ENCODE assay signal across 8 cellular contexts in genomic region chr10:5684318-5684970, GRCh38. TPM values are rescaled to one million over a fixed set of nuclear protein-coding genes. Genes with fewer than 3 reads are reported as not detected.
A peak's percentile ranks its signal among the peaks of the same experiment; 100 is the strongest.
DNase-seq lines count a peak whose midpoint lies in the region; ATAC-seq, FAIRE-seq and TF ChIP-seq lines count a peak whose summit lies in the region.

TASOR2 (plus strand) TSS chr10:5684838; CDS start chr10:5720643, 35,805 bp downstream.

- CTCF ChIA-PET in activated CD4-positive, alpha-beta T cell treated with anti-CD3 and anti-CD28 coated beads for 36 hours (lab: Charles Lee), result interaction anchor here (0.8 to 1.2 kb wide), 3 partner anchors 14 to 422 kb away, joined by 3 read pairs; partner anchors contain the start of gene GDI2

- peaks cover 9 to 10% of the 10 kb centered on the region in 2 donors for H3K4me1 ChIP-seq in kidney (ENCODE audit: control insufficient read depth in 1 of 2, insufficient read depth in 1 of 2, low read depth in 1 of 2, low read length in 2 of 2)

- H3K9me3 ChIP-seq in kidney (ENCODE audit: control insufficient read depth in 1 of 2, low read length in 2 of 2), result no peaks in the 10 kb centered on the region

- POLR2A ChIA-PET in activated CD4-positive, alpha-beta T cell treated with anti-CD3 and anti-CD28 coated beads for 36 hours (lab: Charles Lee), result interaction anchor here (0.7 to 1.3 kb wide), 4 partner anchors 8 to 206 kb away, joined by 3 to 5 read pairs (median 4); partner anchors contain the start of genes ANKRD16 and FBH1

- H3K36me3 Mint-ChIP-seq in activated CD4-positive, alpha-beta T cell treated with anti-CD3 and anti-CD28 coated beads for 36 hours (ENCODE audit: low read depth), result peaks cover 5% of the 10 kb centered on the region

- H3K4me3 Mint-ChIP-seq in activated CD4-positive, alpha-beta T cell treated with anti-CD3 and anti-CD28 coated beads for 36 hours, result peak within 1 kb of the TSS; percentile 96

- H3K27me3 Mint-ChIP-seq in activated CD4-positive, alpha-beta T cell treated with anti-CD3 and anti-CD28 coated beads for 36 hours, result no peaks in the 10 kb centered on the region

- intact Hi-C loops in activated CD4-positive, alpha-beta T cell treated with anti-CD3 and anti-CD28 coated beads for 36 hours (cut with DNase I, micrococcal nuclease), result loop anchor here (1.0 to 10.0 kb wide), 13 partner anchors 18 to 858 kb away; partner anchors contain the start of genes ASB13 (in 2 of the 2), GDI2 (in 2 of the 2), AKR1E2 (in 1 of the 2) and FBH1 (in 1 of the 2)
- intact Hi-C loops in kidney (cut with DNase I), result no loop called here

- peak; percentile 72 for TF ChIP-seq POLR2A in GM19193 (IDR thresholded peaks at IDR 0.05; ENCODE audit: extremely low read depth, insufficient read depth, insufficient read length)

- peaks cover 56% of the 10 kb centered on the region for H3K4me1 Mint-ChIP-seq in activated CD4-positive, alpha-beta T cell treated with anti-CD3 and anti-CD28 coated beads for 36 hours

- TF ChIP-seq CTCF in choroid plexus epithelial cell (conservative IDR thresholded peaks at IDR 0.05; ENCODE audit: low read depth, low read length) (no peak), kidney (IDR thresholded peaks at IDR 0.05; ENCODE audit: borderline replicate concordance, extremely low read depth, insufficient read depth) (no peak)

- DNase-seq in AML-193 (lab: John Stamatoyannopoulos, UW), result peak; percentile 96
- peak; percentile 78 to 89 for DNase-seq in NCI-H524 (lab: John Stamatoyannopoulos, UW)
- peak; percentile 98 for DNase-seq in activated CD4-positive, alpha-beta T cell treated with anti-CD3 and anti-CD28 coated beads for 36 hours
- peak; percentile 98 for DNase-seq in choroid plexus epithelial cell (ENCODE audit: low read depth)
- DNase-seq in kidney, result peak; percentile 99
- peak; percentile 99 for DNase-seq in stimulated activated CD4-positive, alpha-beta T cell treated with anti-CD3 and anti-CD28 coated beads, Interleukin-15, amount 100 ng/mL, for 24 hours

- peak; percentile 70 for ATAC-seq in HG03439 (IDR thresholded peaks at IDR 0.05; ENCODE audit: unreplicated experiment)
- ATAC-seq in activated CD4-positive, alpha-beta T cell treated with anti-CD3 and anti-CD28 coated beads for 36 hours, result peak; percentile 91

- peak within 1 kb of the TSS; percentile 92 for H3K27ac Mint-ChIP-seq in activated CD4-positive, alpha-beta T cell treated with anti-CD3 and anti-CD28 coated beads for 36 hours

- FAIRE-seq in kidney (lab: Jason Lieb, UNC), result peak; percentile 32

- no peaks in the 10 kb centered on the region for H3K36me3 ChIP-seq in kidney (ENCODE audit: control insufficient read depth in 1 of 2, insufficient read depth in 2 of 2, low read length in 2 of 2)

- peak within 1 kb of the TSS; percentile 11 to 20 for H3K9ac ChIP-seq in kidney (ENCODE audit: low read length in 2 of 2)

- no peaks in the 10 kb centered on the region for H3K9me3 Mint-ChIP-seq in activated CD4-positive, alpha-beta T cell treated with anti-CD3 and anti-CD28 coated beads for 36 hours (ENCODE audit: low read depth)

- peak within 1 kb of the TSS; percentile 81 to 84 for H3K27ac ChIP-seq in kidney (ENCODE audit: low read depth in 2 of 2, low read length in 2 of 2)

- peak within 1 kb of the TSS; percentile 68 for H3K4me3 ChIP-seq in choroid plexus epithelial cell (ENCODE audit: low read depth, low read length)
- H3K4me3 ChIP-seq in kidney (ENCODE audit: low read length in 2 of 2), result peak within 1 kb of the TSS; percentile 62 to 92

RNA-seq across cellular contexts. Expression of gene TASOR2, which starts in this region (rescaled TPM):
- 10 to 100 TPM; 41.9 to 45.4 TPM for total RNA-seq in activated CD4-positive, alpha-beta T cell treated with anti-CD3 and anti-CD28 coated beads for 36 hours
- total RNA-seq in kidney, result 58.8 TPM
- 3.9 TPM for polyA plus RNA-seq in kidney (ENCODE audit: insufficient read depth, low read depth, low replicate concordance)

Comparison
In these comparisons a context has a peak if more than half of its experiments do, and no peak if none do; other contexts are left out.
1. Peak in every context shown above with its lines: DNase-seq, ATAC-seq, H3K4me3 ChIP-seq and H3K27ac ChIP-seq.